ENCODE assay signal across 16 cellular contexts in the genomic region with DNA sequence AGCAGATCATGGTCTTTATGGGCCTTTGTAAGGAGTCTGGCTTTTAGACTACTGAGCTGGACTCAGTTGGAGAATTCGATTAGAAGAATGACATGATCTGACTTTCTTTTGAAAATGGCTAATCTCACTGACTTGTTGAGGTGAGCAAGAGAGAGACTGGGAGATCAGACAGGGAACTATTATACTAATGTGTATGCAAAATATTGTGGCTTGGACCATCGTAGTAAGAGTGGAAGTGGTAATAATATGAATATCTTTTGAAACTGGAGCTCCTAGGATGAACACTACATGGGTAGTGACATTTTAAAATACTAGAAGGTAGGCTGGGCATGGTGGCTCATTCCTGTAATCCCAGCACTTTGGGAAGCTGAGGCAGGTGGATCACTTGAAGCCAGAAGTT. TPM values are rescaled to one million over a fixed set of nuclear protein-coding genes. Genes with fewer than 3 reads are reported as not detected.
DNase-seq lines count a peak whose midpoint lies in the region; ATAC-seq and TF ChIP-seq lines count a peak whose summit lies in the region.
"Had no signal": no experiment of that assay in that cellular context is flagged by ENCODE, and none has a peak within 500 bp of the region (broad histone marks: within the 10 kb centered on the region; RNA-seq: fewer than 3 reads in every experiment).

No MANE protein-coding gene starts in this region.

- H3K9ac ChIP-seq in mammary epithelial cell (ENCODE audit: insufficient read depth, low read length) (no peak overlapping the region), rectal smooth muscle tissue (ENCODE audit: low read length) (no peak overlapping the region)

- H4K20me1 ChIP-seq in mammary epithelial cell (ENCODE audit: insufficient read depth, low read length), result no peaks in the 10 kb centered on the region

- H3K9me3 ChIP-seq in mammary epithelial cell (replicated peaks; ENCODE audit: insufficient read depth, low read length), result no peaks in the 10 kb centered on the region
- H3K9me3 ChIP-seq: thyroid gland had no signal

- peaks cover 77% of the 10 kb centered on the region for H3K79me2 ChIP-seq in mammary epithelial cell (ENCODE audit: insufficient read depth, low read length)

- H3K36me3 ChIP-seq in mammary epithelial cell (ENCODE audit: insufficient read depth, low read length) (peaks cover 2% of the 10 kb centered on the region), rectal smooth muscle tissue (ENCODE audit: control insufficient read depth, insufficient read depth, low read length) (peaks cover 2% of the 10 kb centered on the region)
- H3K36me3 ChIP-seq: thyroid gland had no signal

- no peaks in the 10 kb centered on the region for H3K27me3 ChIP-seq in mammary epithelial cell (ENCODE audit: insufficient read depth, low read length)
- H3K27me3 ChIP-seq in rectal smooth muscle tissue (ENCODE audit: control insufficient read depth, insufficient read depth, low read length), result no peaks in the 10 kb centered on the region
- H3K27me3 ChIP-seq: thyroid gland had no signal

- no peak overlapping the region for H3K4me2 ChIP-seq in mammary epithelial cell (ENCODE audit: insufficient read depth, low read depth, low read length)

- no peak for TF ChIP-seq CTCF in mammary epithelial cell (conservative IDR thresholded peaks at IDR 0.05 in 1 of 2, IDR thresholded peaks at IDR 0.05 in 1 of 2; ENCODE audit: extremely low read depth in 1 of 2, insufficient read depth in 1 of 2, low read depth in 1 of 2, low read length in 2 of 2)

- peak overlapping the region; percentile 79 for H3K27ac ChIP-seq in mammary epithelial cell (ENCODE audit: insufficient read depth, low read depth, low read length)
- peak overlapping the region; percentile 43 for H3K27ac ChIP-seq in rectal smooth muscle tissue (ENCODE audit: low read depth, low read length)

- no peak overlapping the region for H3K4me3 ChIP-seq in mammary epithelial cell (replicated peaks in 1 of 3; ENCODE audit: insufficient read depth in 1 of 3, low read depth in 2 of 3, low read length in 3 of 3)
- H3K4me3 ChIP-seq in rectal smooth muscle tissue (ENCODE audit: low read length), result no peak overlapping the region
- H3K4me3 ChIP-seq: thyroid gland had no signal

- in situ Hi-C loops in mammary epithelial cell (cut with MboI; ENCODE audit: low sequenced_read_pairs in 2 of 2), result no loop called here

- no TSS peak for BruUV-seq in mammary epithelial cell (replicated peaks; lab: Mats Ljungman, UMichigan)

- dilution Hi-C loops in mammary epithelial cell (cut with HindIII; ENCODE audit: low sequenced_read_pairs), result no loop called here

- CTCF ChIA-PET in mammary epithelial cell (lab: Charles Lee; ENCODE audit: low non-redundant PET), result no interaction called here

- 100% methylated on average over 2 of the region's 2 CpGs for WGBS in mammary epithelial cell (ENCODE audit: low coverage, missing lambda C conversion rate)

- ATAC-seq in GM18502 (IDR thresholded peaks at IDR 0.05; ENCODE audit: poor library complexity, unreplicated experiment) (peak; percentile 57), HG02884 (IDR thresholded peaks at IDR 0.05; ENCODE audit: unreplicated experiment) (peak; percentile 62), GM19328 (IDR thresholded peaks at IDR 0.05; ENCODE audit: unreplicated experiment) (no peak), GM18868 (IDR thresholded peaks at IDR 0.05; ENCODE audit: unreplicated experiment) (no peak), HG03045 (IDR thresholded peaks at IDR 0.05; ENCODE audit: unreplicated experiment) (no peak), GM19467 (IDR thresholded peaks at IDR 0.05; ENCODE audit: unreplicated experiment) (no peak)

- H2AFZ ChIP-seq in mammary epithelial cell (ENCODE audit: low read depth, low read length), result no peak overlapping the region

- DNase-seq in mammary epithelial cell, result no peak
- DNase-seq: activated CD4-positive, alpha-beta T cell treated with anti-CD3 and anti-CD28 coated beads, Interleukin-2, amount 50 U/mL, for 1 hour; dermis blood vessel endothelial cell; hypothalamus; NCI-H1092 treated with DMSO at 0.1 percent for 48 hours; NK-92 treated with Interleukin-12 subunit alpha and Interleukin-12 subunit beta, amount 100 ng/mL, for 24 hours; retina; SHP77 treated with DMSO at 0.1 percent for 48 hours; thyroid gland had no signal

- H3K4me1 ChIP-seq in mammary epithelial cell (ENCODE audit: insufficient read depth, low read length) (peaks cover 24% of the 10 kb centered on the region), rectal smooth muscle tissue (ENCODE audit: control insufficient read depth, insufficient read depth, low read length) (peaks cover 2% of the 10 kb centered on the region)

- intact Hi-C loops in mammary epithelial cell (cut with micrococcal nuclease), result no loop called here

RNA-seq across cellular contexts. Expression of a gene that starts 56.2 kb away (rescaled TPM):
- 100 to 1,000 TPM; 208 to 237 TPM for total RNA-seq in mammary epithelial cell
- polyA plus RNA-seq in mammary epithelial cell, result 283 TPM
- polyA minus RNA-seq in mammary epithelial cell, result 195 TPM

RNA-seq across cellular contexts. Expression of a gene that starts 58.8 kb away (rescaled TPM):
- total RNA-seq in mammary epithelial cell, result 10 to 100 TPM; 30.0 to 72.7 TPM
- 18.6 TPM for polyA plus RNA-seq in mammary epithelial cell
- polyA minus RNA-seq in mammary epithelial cell, result 46.5 TPM

Comparison
In these comparisons a context has a peak if more than half of its experiments do, and no peak if none do; other contexts are left out.
1. ATAC-seq: peak in GM18502 (single experiment) and HG02884 (single experiment); none in GM19328 (single experiment), GM18868 (single experiment), HG03045 (single experiment) and GM19467 (single experiment).